ENCODE assay signal across 12 cellular contexts in genomic region chrX:21740329-21741274, GRCh38. TPM values are rescaled to one million over a fixed set of nuclear protein-coding genes. Genes with fewer than 3 reads are reported as not detected.
DNase-seq lines count a peak whose midpoint lies in the region; ATAC-seq and TF ChIP-seq lines count a peak whose summit lies in the region.
"Had no signal": no experiment of that assay in that cellular context is flagged by ENCODE, and none has a peak within 500 bp of the region (broad histone marks: within the 10 kb centered on the region; RNA-seq: fewer than 3 reads in every experiment).

No MANE protein-coding gene starts in this region.

- DNase-seq in NCI-H748 treated with DMSO at 0.1 percent for 48 hours (lab: John Stamatoyannopoulos, UW) (peak; percentile 9), glutamatergic neuron (no peak), psoas muscle (peak; percentile 34 to 70), NCI-H1105 treated with DMSO at 0.1 percent for 48 hours (lab: John Stamatoyannopoulos, UW) (no peak), DMS114 treated with DMSO at 0.1 percent for 48 hours (lab: John Stamatoyannopoulos, UW; ENCODE audit: unreplicated experiment) (no peak), left lung (no peak)
- DNase-seq: activated CD4-positive, alpha-beta T cell treated with anti-CD3 and anti-CD28 coated beads for 4 hours; activated effector memory CD4-positive, alpha-beta T cell treated with Interleukin-2 at 50 U/mL for 16 hours; NCI-H1694 had no signal

- peaks cover 40% of the 10 kb centered on the region for H3K4me1 Mint-ChIP-seq in glutamatergic neuron (ENCODE audit: low read depth, unreplicated experiment)

- peak overlapping the region; percentile 83 for H3K27ac Mint-ChIP-seq in glutamatergic neuron (ENCODE audit: unreplicated experiment)

- H3K4me1 ChIP-seq in psoas muscle (peaks cover 28% of the 10 kb centered on the region), left lung (no peaks in the 10 kb centered on the region)

- H3K9me3 ChIP-seq in psoas muscle (no peaks in the 10 kb centered on the region), left lung (no peaks in the 10 kb centered on the region)

- H3K27me3 ChIP-seq in psoas muscle (ENCODE audit: insufficient read depth in 3 of 3, low read length in 2 of 3) (peaks cover 0 to 3% (median 0%) of the 10 kb centered on the region in 3 donors), left lung (no peaks in the 10 kb centered on the region)

- ATAC-seq in GM18511 (IDR thresholded peaks at IDR 0.05; ENCODE audit: unreplicated experiment) (peak; percentile 49), psoas muscle (peak; percentile 58 to 70 (median 66)), left lung (no peak), HG03159 (IDR thresholded peaks at IDR 0.05; ENCODE audit: unreplicated experiment) (no peak)

- 15 to 50% (median 31%) methylated on average over 1 of the region's 1 CpG for WGBS in psoas muscle, 3 donors

- H3K27ac ChIP-seq in psoas muscle (peak overlapping the region; percentile 78), left lung (no peak overlapping the region)
- H3K27ac ChIP-seq: dorsolateral prefrontal cortex had no signal

- peaks cover 7% of the 10 kb centered on the region for H3K9me3 Mint-ChIP-seq in glutamatergic neuron (ENCODE audit: unreplicated experiment)

- intact Hi-C loops in psoas muscle (cut with DNase I) (loop anchor here in 1 of 2 donors (10.0 kb wide), 1 partner anchor 1216 kb away; no protein-coding TSS in a partner anchor), left lung (cut with DNase I) (no loop called here)

- H3K36me3 Mint-ChIP-seq in glutamatergic neuron (ENCODE audit: unreplicated experiment) = no peaks in the 10 kb centered on the region

- no peak for TF ChIP-seq CTCF in glutamatergic neuron (IDR thresholded peaks at IDR 0.05; ENCODE audit: partially characterized antibody, unreplicated experiment)
- no peak for TF ChIP-seq CTCF in psoas muscle (IDR thresholded peaks at IDR 0.05)
- TF ChIP-seq CTCF in left lung (IDR thresholded peaks at IDR 0.05) = no peak

- H3K4me3 ChIP-seq in psoas muscle (no peak overlapping the region), left lung (no peak overlapping the region)
- H3K4me3 ChIP-seq: dorsolateral prefrontal cortex had no signal

- peak overlapping the region; percentile 28 for H3K4me3 Mint-ChIP-seq in glutamatergic neuron (ENCODE audit: unreplicated experiment)

- H3K36me3 ChIP-seq in psoas muscle (ENCODE audit: insufficient read depth in 1 of 2, low read depth in 1 of 2) (peaks cover 0 to 18% of the 10 kb centered on the region in 2 donors), left lung (no peaks in the 10 kb centered on the region)

- H3K27me3 Mint-ChIP-seq in glutamatergic neuron (ENCODE audit: unreplicated experiment) = peaks cover 6% of the 10 kb centered on the region

RNA-seq across cellular contexts. Expression of gene SMPX, which starts 17.3 kb away (rescaled TPM):
- total RNA-seq in glutamatergic neuron (ENCODE audit: unreplicated experiment) (not detected), psoas muscle (100 to 1,000 TPM; 273 to 863 (median 490) TPM), left lung (not detected)
- polyA plus RNA-seq in psoas muscle = 100 to 1,000 TPM; 207 to 471 (median 427) TPM

Comparison
In these comparisons a context has a peak if more than half of its experiments do, and no peak if none do; other contexts are left out.
1. ATAC-seq: peak in GM18511 (single experiment) and psoas muscle (4 of 4); none in left lung (single experiment) and HG03159 (single experiment).
2. DNase-seq: peak in NCI-H748 treated with DMSO at 0.1 percent for 48 hours (single experiment) and psoas muscle (2 of 2); none in glutamatergic neuron (single experiment), NCI-H1105 treated with DMSO at 0.1 percent for 48 hours (single experiment), DMS114 treated with DMSO at 0.1 percent for 48 hours (single experiment) and left lung (0 of 2).
3. RNA of gene SMPX, which starts 17.3 kb away (total RNA-seq): 273 to 863 TPM in psoas muscle; not detected in glutamatergic neuron (single experiment) and not detected in left lung; every median in the first group is over 100 times any median in the second.